Comparison of ENCODE assay signal across 16 cellular contexts in genomic region chr20:39825524-39825923, GRCh38.
"Had no signal": no experiment of that assay in that cellular context is flagged by ENCODE, and none has a peak within 500 bp of the region (broad histone marks: within the 10 kb centered on the region; RNA-seq: fewer than 3 reads in every experiment).

No MANE protein-coding gene starts in this region.

- FAIRE-seq: frontal cortex had no signal

- H3K27me3 ChIP-seq: cardiac muscle cell, tibial nerve, vagina had no signal

- H3K27ac ChIP-seq: cardiac muscle cell, tibial nerve, vagina had no signal

- H3K4me3 ChIP-seq: cardiac muscle cell, lung, tibial nerve, vagina had no signal

- H3K9me3 ChIP-seq: tibial nerve, vagina had no signal

- H3K27ac Mint-ChIP-seq: activated CD8-positive, alpha-beta T cell treated with anti-CD3 and anti-CD28 coated beads for 36 hours; naive B cell; stimulated activated memory B cell treated with anti-CD40 and anti-IgM and Interleukin-4, amounts not matched to agents 10 μg/mL and 1 μg/mL and 100 μg/mL, for 72 hours; T-helper 17 cell; WTC11 had no signal

- H3K4me1 Mint-ChIP-seq: T-helper 17 cell had no signal

- H3K27me3 Mint-ChIP-seq: stimulated activated memory B cell treated with anti-CD40 and anti-IgM and Interleukin-4, amounts not matched to agents 10 μg/mL and 1 μg/mL and 100 μg/mL, for 72 hours had no signal

- ATAC-seq: activated CD8-positive, alpha-beta T cell treated with anti-CD3 and anti-CD28 coated beads for 36 hours; activated T-cell treated with anti-CD3 and anti-CD28 coated beads, Interleukin-2, amount 50 U/mL, for 4 hours; T-helper 17 cell; WTC11 had no signal

- H3K36me3 ChIP-seq: cardiac muscle cell, tibial nerve, vagina had no signal

- H3K36me3 Mint-ChIP-seq: stimulated activated memory B cell treated with anti-CD40 and anti-IgM and Interleukin-4, amounts not matched to agents 10 μg/mL and 1 μg/mL and 100 μg/mL, for 72 hours; WTC11 had no signal

- DNase-seq: activated CD4-positive, alpha-beta T cell treated with anti-CD3 and anti-CD28 coated beads for 48 hours; activated CD8-positive, alpha-beta T cell treated with anti-CD3 and anti-CD28 coated beads for 36 hours; activated effector memory CD4-positive, alpha-beta T cell treated with Interleukin-2 at 50 U/mL for 16 hours; activated naive CD4-positive, alpha-beta T cell treated with anti-CD3 and anti-CD28 coated beads, Interleukin-2, amount 50 U/mL, for 16 hours; activated T-cell treated with anti-CD3 and anti-CD28 coated beads, Interleukin-2, amount 50 U/mL, for 4 hours; head of caudate nucleus; naive B cell; retina; T-helper 17 cell had no signal

- H3K9me3 Mint-ChIP-seq: activated CD8-positive, alpha-beta T cell treated with anti-CD3 and anti-CD28 coated beads for 36 hours; WTC11 had no signal

- H3K4me3 Mint-ChIP-seq: activated CD8-positive, alpha-beta T cell treated with anti-CD3 and anti-CD28 coated beads for 36 hours; activated T-cell treated with anti-CD3 and anti-CD28 coated beads, Interleukin-2, amount 50 U/mL, for 4 hours; naive B cell; stimulated activated memory B cell treated with anti-CD40 and anti-IgM and Interleukin-4, amounts not matched to agents 10 μg/mL and 1 μg/mL and 100 μg/mL, for 72 hours; T-helper 17 cell; WTC11 had no signal
